7 cellular contexts compared by ENCODE assay signal in genomic region chr7:137968339-137968738, GRCh38. TPM values are rescaled to one million over a fixed set of nuclear protein-coding genes. Genes with fewer than 3 reads are reported as not detected.
DNase-seq lines count a peak whose midpoint lies in the region; TF ChIP-seq lines count a peak whose summit lies in the region.
"Not testable (repeated sequence)": the region's sequence is repeated elsewhere in the genome, so short reads cannot be mapped to it uniquely, and the experiment has no call there.

No MANE protein-coding gene starts in this region.

- not testable (repeated sequence) for H3K9me3 ChIP-seq in ascending aorta, right atrium auricular region, sigmoid colon

- not testable (repeated sequence) for H3K4me3 ChIP-seq in ascending aorta, coronary artery, right atrium auricular region, sigmoid colon

- not testable (repeated sequence) for TF ChIP-seq CTCF in HFFc6 (IDR thresholded peaks at IDR 0.05); ascending aorta (IDR thresholded peaks at IDR 0.05); coronary artery (IDR thresholded peaks at IDR 0.05); right atrium auricular region (IDR thresholded peaks at IDR 0.05); nephron progenitor cell (IDR thresholded peaks at IDR 0.05); sigmoid colon (IDR thresholded peaks at IDR 0.05); type B pancreatic cell (conservative IDR thresholded peaks at IDR 0.05)

- H3K27me3 Mint-ChIP-seq in HFFc6 (ENCODE audit: insufficient read depth); nephron progenitor cell (ENCODE audit: low read depth, poor library complexity); type B pancreatic cell: not testable (repeated sequence)

- not testable (repeated sequence) for TF ChIP-seq POLR2A in sigmoid colon (IDR thresholded peaks at IDR 0.05)

- peak overlapping the region; percentile 85 to 87 for H3K27ac ChIP-seq in ascending aorta
- H3K27ac ChIP-seq in coronary artery, result peak overlapping the region; percentile 75 to 87
- peak overlapping the region; percentile 2 to 53 for H3K27ac ChIP-seq in right atrium auricular region
- peak overlapping the region in 3 of 4 donors; percentile 42 to 86 (median 79) for H3K27ac ChIP-seq in sigmoid colon

- 99% methylated on average over 4 of the region's 4 CpGs for WGBS in sigmoid colon, 2 donors

- H3K36me3 Mint-ChIP-seq in HFFc6 (ENCODE audit: low read depth) (peaks cover 34% of the 10 kb centered on the region), nephron progenitor cell (ENCODE audit: low read depth) (peaks cover 61% of the 10 kb centered on the region), type B pancreatic cell (peaks cover 45% of the 10 kb centered on the region)

- H3K4me3 Mint-ChIP-seq in HFFc6, result peak overlapping the region; percentile 53
- not testable (repeated sequence) for H3K4me3 Mint-ChIP-seq in nephron progenitor cell, type B pancreatic cell

- not testable (repeated sequence) for H3K27me3 ChIP-seq in ascending aorta, right atrium auricular region, sigmoid colon

- H3K36me3 ChIP-seq in ascending aorta, right atrium auricular region, sigmoid colon: not testable (repeated sequence)

- not testable (repeated sequence) for H3K9me3 Mint-ChIP-seq in HFFc6, nephron progenitor cell, type B pancreatic cell

- H3K4me1 ChIP-seq in ascending aorta, result peaks cover 17 to 69% of the 10 kb centered on the region in 2 donors
- peaks cover 0 to 67% of the 10 kb centered on the region in 2 donors for H3K4me1 ChIP-seq in right atrium auricular region
- H3K4me1 ChIP-seq in sigmoid colon, result peaks cover 0 to 88% (median 76%) of the 10 kb centered on the region in 4 donors

- TF ChIP-seq EP300 in sigmoid colon (IDR thresholded peaks at IDR 0.05), result not testable (repeated sequence)

- not testable (repeated sequence) for DNase-seq in HFFc6; ascending aorta (ENCODE audit: low spot score in 2 of 2); coronary artery (ENCODE audit: low spot score); right atrium auricular region (ENCODE audit: low spot score); nephron progenitor cell; sigmoid colon; type B pancreatic cell (ENCODE audit: extremely low spot score, unreplicated experiment)

- peak overlapping the region; percentile 86 for H3K27ac Mint-ChIP-seq in HFFc6
- H3K27ac Mint-ChIP-seq in nephron progenitor cell, result peak overlapping the region; percentile 3
- peak overlapping the region; percentile 90 for H3K27ac Mint-ChIP-seq in type B pancreatic cell

- H3K4me1 Mint-ChIP-seq in HFFc6 (ENCODE audit: low read depth) (peaks cover 69% of the 10 kb centered on the region), nephron progenitor cell (peaks cover 16% of the 10 kb centered on the region), type B pancreatic cell (ENCODE audit: unreplicated experiment) (peaks cover 35% of the 10 kb centered on the region)

- intact Hi-C loops in ascending aorta (cut with DNase I), result loop anchor here (2.0 kb wide), 1 partner anchor 16 kb away; no protein-coding TSS in a partner anchor
- intact Hi-C loops in sigmoid colon (cut with DNase I), result not testable (repeated sequence)

RNA-seq across cellular contexts. Expression of gene CREB3L2, which starts 33.5 kb away (rescaled TPM):
- total RNA-seq in HFFc6 (2021; fragmentation: NEBNext Ultra II Directional; extraction: Animal tissue kit (Norgen Biotek cat#: 25700)), result 100 to 1,000 TPM; 112 to 139 (median 123) TPM
- 38.5 TPM for total RNA-seq in ascending aorta
- total RNA-seq in right atrium auricular region, result 10 to 100 TPM; 25.6 to 39.6 TPM
- total RNA-seq in sigmoid colon, result 10 to 100 TPM; 26.0 to 41.3 (median 30.2) TPM
- polyA plus RNA-seq in sigmoid colon, result 10 to 100 TPM in 1 of 3 donors, 1 to 10 TPM in 2; 3.0 to 15.6 (median 4.4) TPM
- total RNA-seq in type B pancreatic cell (ENCODE audit: low replicate concordance), result 85.8 and 173 TPM in 2 replicates

Comparison
In these comparisons a context has a peak if more than half of its experiments do, and no peak if none do; other contexts are left out.
1. H3K27ac Mint-ChIP-seq: peak in every context shown above with its lines; median percentile 90 in type B pancreatic cell; 86 in HFFc6; 3 in nephron progenitor cell.
2. H3K27ac ChIP-seq: peak in every context shown above with its lines; median percentile 86 in ascending aorta; 81 in coronary artery; 79 in sigmoid colon; 28 in right atrium auricular region.